Comparison of ENCODE assay signal across 13 cellular contexts in genomic region chr3:190003730-190004129, GRCh38.
DNase-seq lines count a peak whose midpoint lies in the region; ATAC-seq, FAIRE-seq and TF ChIP-seq lines count a peak whose summit lies in the region.
"Had no signal": no experiment of that assay in that cellular context is flagged by ENCODE, and none has a peak within 500 bp of the region (broad histone marks: within the 10 kb centered on the region; RNA-seq: fewer than 3 reads in every experiment).

No MANE protein-coding gene starts in this region.

- DNase-seq in PC-9 (peak; percentile 70 to 93), osteocyte (ENCODE audit: extremely low spot score, unreplicated experiment) (no peak), GM10266 (ENCODE audit: extremely low spot score) (no peak)
- DNase-seq in activated T-helper 2 cell treated with anti-CD3 and anti-CD28 coated beads, Interferon-gamma antibody, Interleukin-2, Interleukin-4, amounts not matched to agents 10 μg/mL and 5 μg/mL and 100 μg/mL, durations not matched to agents 14 hours and 24 hours and 36 hours (ENCODE audit: low spot score) = no peak
- DNase-seq in activated naive CD4-positive, alpha-beta T cell treated with anti-CD3 and anti-CD28 coated beads for 36 hours = no peak
- no peak for DNase-seq in activated CD4-positive, alpha-beta T cell treated with anti-CD3 and anti-CD28 coated beads, Interleukin-2, amount 10 ng/mL, durations not matched to agents 24 days and 14 days
- DNase-seq: DMS79; NCI-H446 treated with DMSO at 0.1 percent for 48 hours; stimulated activated CD4-positive, alpha-beta T cell treated with anti-CD3 and anti-CD28 coated beads, Interleukin-12 subunit alpha, Interleukin-12 subunit beta, amount 100 ng/mL, for 4 hours; T-helper 2 cell had no signal

- no peak overlapping the region for H3K4me3 ChIP-seq in PC-9
- H3K4me3 ChIP-seq: coronary artery had no signal

- POLR2A ChIA-PET in PC-9 (lab: Charles Lee; ENCODE audit: unreplicated experiment) = interaction anchor here (0.5 to 0.7 kb wide), 5 partner anchors 26 to 1515 kb away, joined by 3 to 7 read pairs (median 3); no protein-coding TSS in a partner anchor

- ATAC-seq in esophagus mucosa = peak; percentile 93

- H3K36me3 Mint-ChIP-seq in osteocyte (ENCODE audit: unreplicated experiment) = no peaks in the 10 kb centered on the region
- H3K36me3 Mint-ChIP-seq in activated T-helper 2 cell treated with anti-CD3 and anti-CD28 coated beads, Interferon-gamma antibody, Interleukin-2, Interleukin-4, amounts not matched to agents 10 μg/mL and 5 μg/mL and 100 μg/mL, durations not matched to agents 14 hours and 24 hours and 36 hours (ENCODE audit: low read depth) = no peaks in the 10 kb centered on the region
- no peaks in the 10 kb centered on the region for H3K36me3 Mint-ChIP-seq in activated naive CD4-positive, alpha-beta T cell treated with anti-CD3 and anti-CD28 coated beads for 36 hours (ENCODE audit: low read depth)
- no peaks in the 10 kb centered on the region for H3K36me3 Mint-ChIP-seq in activated CD4-positive, alpha-beta T cell treated with anti-CD3 and anti-CD28 coated beads, Interleukin-2, amount 10 ng/mL, durations not matched to agents 24 days and 14 days (ENCODE audit: low read depth)

- H2AFZ ChIP-seq in PC-9 = peak overlapping the region; percentile 5; the same call in 1 of the 2 replicates

- H3K79me2 ChIP-seq in PC-9 (ENCODE audit: low read depth) = no peaks in the 10 kb centered on the region

- no peaks in the 10 kb centered on the region for H3K9me3 Mint-ChIP-seq in osteocyte (ENCODE audit: unreplicated experiment)
- no peaks in the 10 kb centered on the region for H3K9me3 Mint-ChIP-seq in activated T-helper 2 cell treated with anti-CD3 and anti-CD28 coated beads, Interferon-gamma antibody, Interleukin-2, Interleukin-4, amounts not matched to agents 10 μg/mL and 5 μg/mL and 100 μg/mL, durations not matched to agents 14 hours and 24 hours and 36 hours
- no peaks in the 10 kb centered on the region for H3K9me3 Mint-ChIP-seq in activated naive CD4-positive, alpha-beta T cell treated with anti-CD3 and anti-CD28 coated beads for 36 hours
- no peaks in the 10 kb centered on the region for H3K9me3 Mint-ChIP-seq in activated CD4-positive, alpha-beta T cell treated with anti-CD3 and anti-CD28 coated beads, Interleukin-2, amount 10 ng/mL, durations not matched to agents 24 days and 14 days

- peak overlapping the region; percentile 3 for H3K4me3 Mint-ChIP-seq in osteocyte (ENCODE audit: unreplicated experiment)
- no peak overlapping the region for H3K4me3 Mint-ChIP-seq in activated T-helper 2 cell treated with anti-CD3 and anti-CD28 coated beads, Interferon-gamma antibody, Interleukin-2, Interleukin-4, amounts not matched to agents 10 μg/mL and 5 μg/mL and 100 μg/mL, durations not matched to agents 14 hours and 24 hours and 36 hours (ENCODE audit: low read depth)
- H3K4me3 Mint-ChIP-seq in activated naive CD4-positive, alpha-beta T cell treated with anti-CD3 and anti-CD28 coated beads for 36 hours = no peak overlapping the region
- no peak overlapping the region for H3K4me3 Mint-ChIP-seq in activated CD4-positive, alpha-beta T cell treated with anti-CD3 and anti-CD28 coated beads, Interleukin-2, amount 10 ng/mL, durations not matched to agents 24 days and 14 days

- H3K4me1 Mint-ChIP-seq in osteocyte (ENCODE audit: unreplicated experiment) = peaks cover 91% of the 10 kb centered on the region
- H3K4me1 Mint-ChIP-seq in activated T-helper 2 cell treated with anti-CD3 and anti-CD28 coated beads, Interferon-gamma antibody, Interleukin-2, Interleukin-4, amounts not matched to agents 10 μg/mL and 5 μg/mL and 100 μg/mL, durations not matched to agents 14 hours and 24 hours and 36 hours (ENCODE audit: low read depth) = no peaks in the 10 kb centered on the region
- no peaks in the 10 kb centered on the region for H3K4me1 Mint-ChIP-seq in activated naive CD4-positive, alpha-beta T cell treated with anti-CD3 and anti-CD28 coated beads for 36 hours (ENCODE audit: low read depth)
- no peaks in the 10 kb centered on the region for H3K4me1 Mint-ChIP-seq in activated CD4-positive, alpha-beta T cell treated with anti-CD3 and anti-CD28 coated beads, Interleukin-2, amount 10 ng/mL, durations not matched to agents 24 days and 14 days

- intact Hi-C loops in PC-9 (cut with micrococcal nuclease; ENCODE audit: unreplicated experiment) = no loop called here
- intact Hi-C loops in activated T-helper 2 cell treated with anti-CD3 and anti-CD28 coated beads, Interferon-gamma antibody, Interleukin-2, Interleukin-4, amounts not matched to agents 10 μg/mL and 5 μg/mL and 100 μg/mL, durations not matched to agents 14 hours and 24 hours and 36 hours (cut with micrococcal nuclease) = no loop called here
- intact Hi-C loops in activated naive CD4-positive, alpha-beta T cell treated with anti-CD3 and anti-CD28 coated beads for 36 hours (cut with micrococcal nuclease) = no loop called here
- intact Hi-C loops in activated CD4-positive, alpha-beta T cell treated with anti-CD3 and anti-CD28 coated beads, Interleukin-2, amount 10 ng/mL, durations not matched to agents 24 days and 14 days (cut with micrococcal nuclease) = no loop called here

- TF ChIP-seq CTCF in PC-9 (conservative IDR thresholded peaks at IDR 0.05) (no peak), osteocyte (IDR thresholded peaks at IDR 0.05) (no peak), GM10266 (IDR thresholded peaks at IDR 0.05; ENCODE audit: control insufficient read depth, insufficient read depth, low read depth, missing control alignments) (no peak)

- CTCF ChIA-PET in PC-9 (lab: Charles Lee) = no interaction called here
- CTCF ChIA-PET in activated naive CD4-positive, alpha-beta T cell treated with anti-CD3 and anti-CD28 coated beads for 36 hours (lab: Charles Lee) = no interaction called here

- BruUV-seq in PC-9 (replicated peaks; lab: Mats Ljungman, UMichigan) = no TSS peak

- H3K27me3 ChIP-seq in PC-9 (ENCODE audit: insufficient read depth, low read depth) = no peaks in the 10 kb centered on the region

- no peaks in the 10 kb centered on the region for H4K20me1 ChIP-seq in PC-9 (ENCODE audit: insufficient read depth)

- peak overlapping the region; percentile 34 for H3K27ac ChIP-seq in PC-9

- H3F3A ChIP-seq in PC-9 (ENCODE audit: insufficient read depth, low read depth) = peaks cover 13% of the 10 kb centered on the region

- no peaks in the 10 kb centered on the region for H3K27me3 Mint-ChIP-seq in osteocyte (ENCODE audit: unreplicated experiment)
- H3K27me3 Mint-ChIP-seq in activated T-helper 2 cell treated with anti-CD3 and anti-CD28 coated beads, Interferon-gamma antibody, Interleukin-2, Interleukin-4, amounts not matched to agents 10 μg/mL and 5 μg/mL and 100 μg/mL, durations not matched to agents 14 hours and 24 hours and 36 hours (ENCODE audit: low read depth) = peaks cover 29% of the 10 kb centered on the region
- H3K27me3 Mint-ChIP-seq in activated naive CD4-positive, alpha-beta T cell treated with anti-CD3 and anti-CD28 coated beads for 36 hours (ENCODE audit: low read depth) = peaks cover 10% of the 10 kb centered on the region
- peaks cover 4% of the 10 kb centered on the region for H3K27me3 Mint-ChIP-seq in activated CD4-positive, alpha-beta T cell treated with anti-CD3 and anti-CD28 coated beads, Interleukin-2, amount 10 ng/mL, durations not matched to agents 24 days and 14 days

- H3K9me2 ChIP-seq in PC-9 (ENCODE audit: insufficient read depth) = no peaks in the 10 kb centered on the region

- peaks cover 9% of the 10 kb centered on the region; the same call in 1 of the 2 replicates for H3K9me3 ChIP-seq in PC-9 (ENCODE audit: insufficient read depth, low read depth)

- FAIRE-seq in G401.6 (lab: Jason Lieb, UNC) = peak; percentile 100

- peaks cover 16% of the 10 kb centered on the region for H3K4me1 ChIP-seq in PC-9 (replicated peaks; ENCODE audit: insufficient read depth)

- H3K4me2 ChIP-seq in PC-9 = peak overlapping the region; percentile 19; the same call in 1 of the 2 replicates

- H3K36me3 ChIP-seq in PC-9 (ENCODE audit: low read depth) = no peaks in the 10 kb centered on the region

- H3K27ac Mint-ChIP-seq in osteocyte (ENCODE audit: unreplicated experiment) = peak overlapping the region; percentile 93
- no peak overlapping the region for H3K27ac Mint-ChIP-seq in activated T-helper 2 cell treated with anti-CD3 and anti-CD28 coated beads, Interferon-gamma antibody, Interleukin-2, Interleukin-4, amounts not matched to agents 10 μg/mL and 5 μg/mL and 100 μg/mL, durations not matched to agents 14 hours and 24 hours and 36 hours
- H3K27ac Mint-ChIP-seq in activated naive CD4-positive, alpha-beta T cell treated with anti-CD3 and anti-CD28 coated beads for 36 hours = no peak overlapping the region
- H3K27ac Mint-ChIP-seq in activated CD4-positive, alpha-beta T cell treated with anti-CD3 and anti-CD28 coated beads, Interleukin-2, amount 10 ng/mL, durations not matched to agents 24 days and 14 days = no peak overlapping the region

Comparison
In these comparisons a context has a peak if more than half of its experiments do, and no peak if none do; other contexts are left out.
1. DNase-seq: peak in PC-9 (2 of 2); none in osteocyte (single experiment), activated T-helper 2 cell treated with anti-CD3 and anti-CD28 coated beads, Interferon-gamma antibody, Interleukin-2, Interleukin-4, amounts not matched to agents 10 μg/mL and 5 μg/mL and 100 μg/mL, durations not matched to agents 14 hours and 24 hours and 36 hours (single experiment), activated naive CD4-positive, alpha-beta T cell treated with anti-CD3 and anti-CD28 coated beads for 36 hours (single experiment), GM10266 (single experiment) and activated CD4-positive, alpha-beta T cell treated with anti-CD3 and anti-CD28 coated beads, Interleukin-2, amount 10 ng/mL, durations not matched to agents 24 days and 14 days (single experiment).